In the genomic region with DNA sequence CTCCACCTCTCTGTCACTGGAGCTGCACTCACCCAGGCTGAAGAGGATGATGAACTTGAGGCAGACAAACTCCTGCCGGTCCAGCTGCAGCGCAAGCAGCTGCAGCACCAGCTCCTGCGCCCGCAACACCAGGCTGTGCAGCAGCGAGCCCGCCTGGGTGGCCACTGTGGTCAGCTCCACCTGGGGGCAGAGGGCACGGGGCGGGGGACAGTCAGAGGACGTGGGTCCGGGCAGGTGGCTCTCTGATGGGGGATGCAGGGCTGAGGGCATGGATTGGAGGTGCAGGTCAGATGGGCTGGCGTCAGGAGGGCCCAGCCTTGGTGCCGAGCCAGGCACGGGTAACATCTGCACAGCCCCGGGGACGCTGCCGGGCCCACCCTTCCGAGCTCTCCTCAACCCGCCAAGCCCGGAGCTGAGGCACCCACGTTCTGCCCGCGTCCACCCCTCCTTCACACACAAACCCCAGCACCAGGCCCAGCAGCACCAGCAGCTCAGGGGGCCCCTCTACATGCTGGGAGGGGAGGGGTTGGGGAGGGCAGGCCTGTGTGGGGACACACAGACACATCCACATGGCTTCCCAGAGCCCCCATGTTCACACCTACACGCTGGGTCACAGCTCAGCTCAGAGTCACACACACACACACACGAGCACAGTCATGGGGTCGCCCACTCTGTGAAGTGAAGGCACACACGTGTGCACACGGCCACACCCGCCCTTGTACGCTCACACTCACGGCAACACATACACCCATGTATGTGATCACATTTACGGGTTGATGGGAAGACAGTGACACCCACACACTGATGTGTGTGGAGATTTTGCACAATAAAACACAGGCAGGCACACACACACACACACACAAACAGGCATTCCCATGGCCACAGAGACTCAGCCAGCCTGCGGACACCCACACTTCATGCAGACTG, we compare ENCODE assay signal across 39 cellular contexts. TPM values are rescaled to one million over a fixed set of nuclear protein-coding genes. Genes with fewer than 3 reads are reported as not detected.
"Had no signal": no experiment of that assay in that cellular context is flagged by ENCODE, and none has a peak within 500 bp of the region (broad histone marks: within the 10 kb centered on the region; RNA-seq: fewer than 3 reads in every experiment).

No MANE protein-coding gene starts in this region.

- H3K4me1 ChIP-seq: ascending aorta, breast epithelium, Peyer's patch had no signal

- H3K27ac ChIP-seq: ascending aorta, breast epithelium, KMS-11, Peyer's patch had no signal

- H3K9me3 ChIP-seq: ascending aorta, breast epithelium, Peyer's patch had no signal

- H3K9me3 Mint-ChIP-seq: activated CD4-positive, alpha-beta T cell treated with anti-CD3 and anti-CD28 coated beads, Interleukin-2, amount 10 ng/mL, durations not matched to agents 7 days and 5 days; activated naive CD4-positive, alpha-beta T cell treated with anti-CD3 and anti-CD28 coated beads, Interleukin-2, amount 50 U/mL, for 24 hours; activated naive CD8-positive, alpha-beta T cell treated with anti-CD3 and anti-CD28 coated beads, Interleukin-2, amount 10 ng/mL, durations not matched to agents 7 days and 5 days; activated T-cell treated with anti-CD3 and anti-CD28 coated beads, Interleukin-2, amount 50 U/mL, for 24 hours; activated T-helper 2 cell treated with anti-CD3 and anti-CD28 coated beads, Interferon-gamma antibody, Interleukin-2, Interleukin-4, amounts not matched to agents 10 μg/mL and 5 μg/mL and 100 μg/mL, durations not matched to agents 14 hours and 24 hours and 36 hours had no signal

- H3K4me2 ChIP-seq: KMS-11 had no signal

- H3K4me3 Mint-ChIP-seq: activated CD4-positive, alpha-beta T cell treated with anti-CD3 and anti-CD28 coated beads for 36 hours; activated CD4-positive, alpha-beta T cell treated with anti-CD3 and anti-CD28 coated beads, Interleukin-2, amount 10 ng/mL, durations not matched to agents 7 days and 5 days; activated CD8-positive, alpha-beta T cell treated with anti-CD3 and anti-CD28 coated beads, Interleukin-2, amount 10 ng/mL, durations not matched to agents 7 days and 5 days; activated naive CD4-positive, alpha-beta T cell treated with anti-CD3 and anti-CD28 coated beads, Interleukin-2, amount 50 U/mL, for 24 hours; activated naive CD8-positive, alpha-beta T cell treated with anti-CD3 and anti-CD28 coated beads, Interleukin-2, amount 10 ng/mL, durations not matched to agents 7 days and 5 days; activated T-cell treated with anti-CD3 and anti-CD28 coated beads, Interleukin-2, amount 50 U/mL, for 24 hours had no signal

- H3K4me3 ChIP-seq: ascending aorta, breast epithelium, Peyer's patch had no signal

- H3K27me3 ChIP-seq: ascending aorta, Peyer's patch had no signal

- H3K27me3 Mint-ChIP-seq: activated naive CD4-positive, alpha-beta T cell treated with anti-CD3 and anti-CD28 coated beads, Interleukin-2, amount 50 U/mL, for 24 hours; activated naive CD8-positive, alpha-beta T cell treated with anti-CD3 and anti-CD28 coated beads, Interleukin-2, amount 10 ng/mL, durations not matched to agents 7 days and 5 days; activated T-cell treated with anti-CD3 and anti-CD28 coated beads, Interleukin-2, amount 50 U/mL, for 24 hours had no signal

- H3K27ac Mint-ChIP-seq: activated CD4-positive, alpha-beta T cell treated with anti-CD3 and anti-CD28 coated beads for 36 hours; activated CD4-positive, alpha-beta T cell treated with anti-CD3 and anti-CD28 coated beads, Interleukin-2, amount 10 ng/mL, durations not matched to agents 7 days and 5 days; activated naive CD4-positive, alpha-beta T cell treated with anti-CD3 and anti-CD28 coated beads, Interleukin-2, amount 50 U/mL, for 24 hours; activated naive CD8-positive, alpha-beta T cell treated with anti-CD3 and anti-CD28 coated beads, Interleukin-2, amount 10 ng/mL, durations not matched to agents 7 days and 5 days; activated T-cell treated with anti-CD3 and anti-CD28 coated beads, Interleukin-2, amount 50 U/mL, for 24 hours; activated T-helper 2 cell treated with anti-CD3 and anti-CD28 coated beads, Interferon-gamma antibody, Interleukin-2, Interleukin-4, amounts not matched to agents 10 μg/mL and 5 μg/mL and 100 μg/mL, durations not matched to agents 14 hours and 24 hours and 36 hours had no signal

- H3K36me3 ChIP-seq: ascending aorta, breast epithelium, Peyer's patch had no signal

- DNase-seq: activated CD4-positive, alpha-beta T cell treated with anti-CD3 and anti-CD28 coated beads for 36 hours; activated CD4-positive, alpha-beta T cell treated with anti-CD3 and anti-CD28 coated beads, Interleukin-2, amount 10 ng/mL, durations not matched to agents 7 days and 5 days; activated CD4-positive, alpha-beta T cell treated with anti-CD3 and anti-CD28 coated beads, Interleukin-2, amount 50 U/mL, for 48 hours; activated CD8-positive, alpha-beta T cell treated with anti-CD3 and anti-CD28 coated beads, Interleukin-2, amount 10 ng/mL, durations not matched to agents 7 days and 5 days; activated gamma-delta T cell; activated naive CD4-positive, alpha-beta T cell treated with Interleukin-2 at 50 U/mL for 16 hours; activated naive CD8-positive, alpha-beta T cell treated with anti-CD3 and anti-CD28 coated beads, Interleukin-2, amount 10 ng/mL, durations not matched to agents 7 days and 5 days; activated T-cell treated with anti-CD3 and anti-CD28 coated beads, Interleukin-2, amount 50 U/mL, for 24 hours; amygdala; caudate nucleus; NCI-H1092 treated with DMSO at 0.1 percent for 48 hours; NCI-H1417; NCI-H146; NCI-H187; NCI-H2029 treated with DMSO at 0.1 percent for 48 hours; NCI-H2107; NCI-H226; NCI-H446 treated with DMSO at 0.1 percent for 48 hours; NCI-H524; NCI-H69; NK-92 treated with Interleukin-12 subunit alpha and Interleukin-12 subunit beta, amount 100 ng/mL, for 24 hours; PC-3; Peyer's patch; RPMI8226; SIG-M5; SW 1271; T-helper 1 cell; T-helper 2 cell; T-helper 9 cell had no signal

- H3K9ac ChIP-seq: KMS-11 had no signal

- ATAC-seq: activated CD4-positive, alpha-beta T cell treated with anti-CD3 and anti-CD28 coated beads for 36 hours; activated CD4-positive, CD25-positive, alpha-beta regulatory T cell treated with anti-CD3 and anti-CD28 coated beads, Interleukin-2, amount 50 U/mL, for 24 hours; activated CD8-positive, alpha-beta T cell treated with anti-CD3 and anti-CD28 coated beads, Interleukin-2, amount 10 ng/mL, durations not matched to agents 7 days and 5 days; PC-3 had no signal

- H3K36me3 Mint-ChIP-seq: activated naive CD4-positive, alpha-beta T cell treated with anti-CD3 and anti-CD28 coated beads, Interleukin-2, amount 50 U/mL, for 24 hours; activated naive CD8-positive, alpha-beta T cell treated with anti-CD3 and anti-CD28 coated beads, Interleukin-2, amount 10 ng/mL, durations not matched to agents 7 days and 5 days had no signal

RNA-seq across cellular contexts. Expression of a gene that starts 15.9 kb away (rescaled TPM):
- total RNA-seq: activated CD4-positive, alpha-beta T cell treated with anti-CD3 and anti-CD28 coated beads for 36 hours; activated CD4-positive, alpha-beta T cell treated with anti-CD3 and anti-CD28 coated beads, Interleukin-2, amount 10 ng/mL, durations not matched to agents 7 days and 5 days; activated CD8-positive, alpha-beta T cell treated with anti-CD3 and anti-CD28 coated beads, Interleukin-2, amount 10 ng/mL, durations not matched to agents 7 days and 5 days; activated naive CD8-positive, alpha-beta T cell treated with anti-CD3 and anti-CD28 coated beads, Interleukin-2, amount 10 ng/mL, durations not matched to agents 7 days and 5 days; activated T-helper 2 cell treated with anti-CD3 and anti-CD28 coated beads, Interferon-gamma antibody, Interleukin-2, Interleukin-4, amounts not matched to agents 10 μg/mL and 5 μg/mL and 100 μg/mL, durations not matched to agents 14 hours and 24 hours and 36 hours; breast epithelium; cerebellum; LHCN-M2; PC-3; SK-MEL-5 had no signal

RNA-seq across cellular contexts. Expression of a gene that starts 41.1 kb away (rescaled TPM):
- total RNA-seq: activated CD4-positive, alpha-beta T cell treated with anti-CD3 and anti-CD28 coated beads for 36 hours; activated CD4-positive, alpha-beta T cell treated with anti-CD3 and anti-CD28 coated beads, Interleukin-2, amount 10 ng/mL, durations not matched to agents 7 days and 5 days; activated CD8-positive, alpha-beta T cell treated with anti-CD3 and anti-CD28 coated beads, Interleukin-2, amount 10 ng/mL, durations not matched to agents 7 days and 5 days; activated naive CD8-positive, alpha-beta T cell treated with anti-CD3 and anti-CD28 coated beads, Interleukin-2, amount 10 ng/mL, durations not matched to agents 7 days and 5 days; activated T-helper 2 cell treated with anti-CD3 and anti-CD28 coated beads, Interferon-gamma antibody, Interleukin-2, Interleukin-4, amounts not matched to agents 10 μg/mL and 5 μg/mL and 100 μg/mL, durations not matched to agents 14 hours and 24 hours and 36 hours; ascending aorta; LHCN-M2; PC-3; Peyer's patch; SK-MEL-5 had no signal
- polyA plus RNA-seq: adipose tissue had no signal
